Comparison of ENCODE assay signal across 17 cellular contexts in genomic region chr19:33671211-33671610, GRCh38. TPM values are rescaled to one million over a fixed set of nuclear protein-coding genes. Genes with fewer than 3 reads are reported as not detected.
DNase-seq lines count a peak whose midpoint lies in the region; ATAC-seq and TF ChIP-seq lines count a peak whose summit lies in the region.
"Had no signal": no experiment of that assay in that cellular context is flagged by ENCODE, and none has a peak within 500 bp of the region (broad histone marks: within the 10 kb centered on the region; RNA-seq: fewer than 3 reads in every experiment).

No MANE protein-coding gene starts in this region.

- DNase-seq in activated naive CD4-positive, alpha-beta T cell treated with anti-CD3 and anti-CD28 coated beads for 36 hours, result no peak
- peak; percentile 33 for DNase-seq in coronary artery (ENCODE audit: low spot score)
- DNase-seq in left lobe of liver (ENCODE audit: low spot score), result peak; percentile 15
- no peak for DNase-seq in HUDEP-2 (lab: John Stamatoyannopoulos, UW; ENCODE audit: unreplicated experiment in 76 of 76)
- DNase-seq: Calu3; CD8-positive, alpha-beta T cell; DMS79 treated with DMSO at 0.1 percent for 48 hours; GF-D8; H9; IMR-90 had no signal

- peaks cover 4% of the 10 kb centered on the region for H3K27me3 Mint-ChIP-seq in activated naive CD4-positive, alpha-beta T cell treated with anti-CD3 and anti-CD28 coated beads, Interleukin-2, amount 50 U/mL, for 24 hours
- peaks cover 6% of the 10 kb centered on the region for H3K27me3 Mint-ChIP-seq in activated naive CD4-positive, alpha-beta T cell treated with anti-CD3 and anti-CD28 coated beads for 36 hours (ENCODE audit: low read depth)
- H3K27me3 Mint-ChIP-seq: B cell had no signal

- no peaks in the 10 kb centered on the region for H3K4me1 Mint-ChIP-seq in activated naive CD4-positive, alpha-beta T cell treated with anti-CD3 and anti-CD28 coated beads, Interleukin-2, amount 50 U/mL, for 24 hours
- no peaks in the 10 kb centered on the region for H3K4me1 Mint-ChIP-seq in activated naive CD4-positive, alpha-beta T cell treated with anti-CD3 and anti-CD28 coated beads for 36 hours (ENCODE audit: low read depth)
- H3K4me1 Mint-ChIP-seq: B cell, H9 had no signal

- H3K4me3 Mint-ChIP-seq in activated naive CD4-positive, alpha-beta T cell treated with anti-CD3 and anti-CD28 coated beads, Interleukin-2, amount 50 U/mL, for 24 hours, result no peak overlapping the region
- no peak overlapping the region for H3K4me3 Mint-ChIP-seq in activated naive CD4-positive, alpha-beta T cell treated with anti-CD3 and anti-CD28 coated beads for 36 hours
- H3K4me3 Mint-ChIP-seq: B cell; CD8-positive, alpha-beta T cell; H9 had no signal

- H3K4me3 ChIP-seq in coronary artery, result no peak overlapping the region
- H3K4me3 ChIP-seq: BLaER1 treated with 17β-estradiol and CSF1 and Interleukin-3, amounts not matched to agents 10 nM and 100 nM; GM12878 had no signal

- H3K36me3 Mint-ChIP-seq in activated naive CD4-positive, alpha-beta T cell treated with anti-CD3 and anti-CD28 coated beads, Interleukin-2, amount 50 U/mL, for 24 hours, result no peaks in the 10 kb centered on the region
- H3K36me3 Mint-ChIP-seq in activated naive CD4-positive, alpha-beta T cell treated with anti-CD3 and anti-CD28 coated beads for 36 hours (ENCODE audit: low read depth), result no peaks in the 10 kb centered on the region
- H3K36me3 Mint-ChIP-seq: CD8-positive, alpha-beta T cell had no signal

- intact Hi-C loops in activated naive CD4-positive, alpha-beta T cell treated with anti-CD3 and anti-CD28 coated beads for 36 hours (cut with micrococcal nuclease), result no loop called here

- ATAC-seq in left lobe of liver (no peak), HG02678 (IDR thresholded peaks at IDR 0.05; ENCODE audit: unreplicated experiment) (no peak)
- ATAC-seq: CD8-positive, alpha-beta T cell; GM12878 had no signal

- CTCF ChIA-PET in activated naive CD4-positive, alpha-beta T cell treated with anti-CD3 and anti-CD28 coated beads for 36 hours (lab: Charles Lee), result no interaction called here

- no peaks in the 10 kb centered on the region for H3K9me3 Mint-ChIP-seq in activated naive CD4-positive, alpha-beta T cell treated with anti-CD3 and anti-CD28 coated beads, Interleukin-2, amount 50 U/mL, for 24 hours
- no peaks in the 10 kb centered on the region for H3K9me3 Mint-ChIP-seq in activated naive CD4-positive, alpha-beta T cell treated with anti-CD3 and anti-CD28 coated beads for 36 hours
- H3K9me3 Mint-ChIP-seq: CD8-positive, alpha-beta T cell; H9 had no signal

- H3K27ac Mint-ChIP-seq in activated naive CD4-positive, alpha-beta T cell treated with anti-CD3 and anti-CD28 coated beads, Interleukin-2, amount 50 U/mL, for 24 hours, result peak overlapping the region; percentile 42
- no peak overlapping the region for H3K27ac Mint-ChIP-seq in activated naive CD4-positive, alpha-beta T cell treated with anti-CD3 and anti-CD28 coated beads for 36 hours
- H3K27ac Mint-ChIP-seq: B cell; CD8-positive, alpha-beta T cell; H9 had no signal

- no peak overlapping the region for H3K27ac ChIP-seq in coronary artery
- H3K27ac ChIP-seq: BLaER1 treated with 17β-estradiol and CSF1 and Interleukin-3, amounts not matched to agents 10 nM and 100 nM had no signal

- no peak for TF ChIP-seq CTCF in coronary artery (IDR thresholded peaks at IDR 0.05)

RNA-seq across cellular contexts. Expression of gene CHST8, which starts 49.5 kb away (rescaled TPM):
- not detected for total RNA-seq in activated naive CD4-positive, alpha-beta T cell treated with anti-CD3 and anti-CD28 coated beads for 36 hours
- 0.28 TPM for total RNA-seq in left lobe of liver
- total RNA-seq: A172; B cell; Calu3; CD8-positive, alpha-beta T cell; GM12878; HT-29; IMR-90 had no signal

Comparison
In these comparisons a context has a peak if more than half of its experiments do, and no peak if none do; other contexts are left out.
1. DNase-seq: peak in coronary artery (single experiment) and left lobe of liver (single experiment); none in activated naive CD4-positive, alpha-beta T cell treated with anti-CD3 and anti-CD28 coated beads for 36 hours (single experiment) and HUDEP-2 (0 of 76).